1 cellular context compared by ENCODE assay signal in the genomic region with DNA sequence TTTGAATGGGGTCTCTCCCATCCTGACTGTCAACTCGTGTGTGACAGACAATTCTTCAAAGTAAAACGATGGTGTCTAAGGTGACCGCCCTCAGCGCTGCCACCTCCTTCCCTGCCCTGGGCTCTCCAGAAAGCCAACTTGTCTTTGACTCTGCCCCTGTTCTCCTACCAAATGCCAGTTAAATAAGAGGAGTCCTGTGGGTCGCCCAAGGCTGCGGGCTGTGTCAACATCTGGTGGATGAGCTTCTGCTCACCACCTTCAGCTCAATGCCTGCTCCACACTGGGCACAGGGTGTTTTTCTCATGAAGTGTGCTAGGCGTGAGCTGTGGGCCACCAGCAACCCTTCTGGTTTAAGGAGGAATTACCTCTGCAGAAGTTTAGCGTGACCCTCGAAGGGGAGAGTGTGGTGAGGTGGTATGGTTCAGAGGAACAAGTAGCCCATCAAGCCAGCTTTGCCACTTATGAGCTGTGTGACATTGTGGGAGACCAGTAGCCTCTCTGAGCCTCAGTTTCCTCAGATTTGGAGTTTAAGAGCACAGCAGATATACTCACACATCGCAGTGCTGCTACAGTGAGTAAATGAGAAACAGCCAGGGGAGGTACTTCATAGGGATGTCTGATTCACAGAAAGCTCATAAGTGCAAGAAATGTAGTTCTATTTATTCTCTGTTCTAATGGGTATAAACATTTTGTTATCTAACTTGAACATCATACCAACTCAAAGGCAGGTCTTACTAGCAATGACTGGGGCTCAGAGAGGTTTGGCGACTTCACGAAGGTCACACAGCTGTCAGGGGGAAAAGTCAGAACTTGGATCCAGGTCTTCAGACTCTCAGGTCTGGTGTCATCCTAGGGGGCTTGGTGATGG.
TF ChIP-seq lines count a peak whose summit lies in the region.

No MANE protein-coding gene starts in this region.

TF ChIP-seq in GM12878, 131 proteins besides CTCF, POLR2A, EP300 and RAD21:
- TF ChIP-seq SP1 (IDR thresholded peaks at IDR 0.05; ENCODE audit: low read depth, low read length) (no peak), TARDBP (IDR thresholded peaks at IDR 0.05; ENCODE audit: borderline replicate concordance) (no peak), HDGF (IDR thresholded peaks at IDR 0.05) (no peak), STAT1 (conservative IDR thresholded peaks at IDR 0.05) (no peak), TCF7 (IDR thresholded peaks at IDR 0.05; ENCODE audit: borderline replicate concordance) (peak; percentile 31; the same call in 1 of the 2 replicates)
- TF ChIP-seq, protein P1, sequence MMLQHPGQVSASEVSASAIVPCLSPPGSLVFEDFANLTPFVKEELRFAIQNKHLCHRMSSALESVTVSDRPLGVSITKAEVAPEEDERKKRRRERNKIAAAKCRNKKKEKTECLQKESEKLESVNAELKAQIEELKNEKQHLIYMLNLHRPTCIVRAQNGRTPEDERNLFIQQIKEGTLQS (IDR thresholded peaks at IDR 0.05; ENCODE audit: borderline replicate concordance, extremely low read depth, low read depth, low read length), result no peak
